Comparison of ENCODE assay signal across 16 cellular contexts in genomic region chr9:96185518-96186156, GRCh38.
DNase-seq lines count a peak whose midpoint lies in the region; ATAC-seq and TF ChIP-seq lines count a peak whose summit lies in the region.
"Had no signal": no experiment of that assay in that cellular context is flagged by ENCODE, and none has a peak within 500 bp of the region (broad histone marks: within the 10 kb centered on the region; RNA-seq: fewer than 3 reads in every experiment).

No MANE protein-coding gene starts in this region.

- DNase-seq in Caco-2 (no peak), SJSA1 (ENCODE audit: low read depth in 1 of 2, low spot score in 2 of 2) (peak in 1 of 2 experiments; percentile 31), lower lobe of right lung (peak; percentile 84), sigmoid colon (peak; percentile 19), head of caudate nucleus (no peak), NCI-H446 treated with DMSO at 0.1 percent for 48 hours (lab: John Stamatoyannopoulos, UW) (no peak)
- DNase-seq: DMS 273 treated with DMSO at 0.1 percent for 48 hours, GDM1, H9, NCI-H187, NCI-H345, SIG-M5 had no signal

- CTCF ChIA-PET in Caco-2 (lab: Charles Lee), result no interaction called here

- peaks cover 12% of the 10 kb centered on the region for H3K4me1 ChIP-seq in Caco-2
- H3K4me1 ChIP-seq in SJSA1 (replicated peaks), result peaks cover 40% of the 10 kb centered on the region
- peaks cover 9% of the 10 kb centered on the region for H3K4me1 ChIP-seq in lower lobe of right lung
- peaks cover 0 to 14% (median 12%) of the 10 kb centered on the region in 4 donors for H3K4me1 ChIP-seq in sigmoid colon

- H3K9me3 ChIP-seq in Caco-2, result peaks cover 13% of the 10 kb centered on the region
- H3K9me3 ChIP-seq in SJSA1 (replicated peaks), result peaks cover 6% of the 10 kb centered on the region; the same call in 1 of the 2 replicates
- H3K9me3 ChIP-seq in lower lobe of right lung, result peaks cover 12% of the 10 kb centered on the region
- H3K9me3 ChIP-seq in sigmoid colon, result peaks cover 0 to 10% (median 7%) of the 10 kb centered on the region in 4 donors

- WGBS in sigmoid colon, 2 donors, result 59 to 85% methylated on average over 2 of the region's 2 CpGs

- no peak for TF ChIP-seq EP300 in sigmoid colon (IDR thresholded peaks at IDR 0.05)

- H3K27ac Mint-ChIP-seq in Caco-2 (ENCODE audit: unreplicated experiment), result peak overlapping the region; percentile 42
- H3K27ac Mint-ChIP-seq: H9, IgD-negative memory B cell had no signal

- TF ChIP-seq POLR2A in sigmoid colon (IDR thresholded peaks at IDR 0.05), result no peak

- no peaks in the 10 kb centered on the region for H3K27me3 ChIP-seq in Caco-2 (replicated peaks; ENCODE audit: control insufficient read depth, insufficient read depth, low read length)
- no peaks in the 10 kb centered on the region for H3K27me3 ChIP-seq in SJSA1 (replicated peaks)
- H3K27me3 ChIP-seq in lower lobe of right lung (ENCODE audit: low read depth), result no peaks in the 10 kb centered on the region
- H3K27me3 ChIP-seq in sigmoid colon, result no peaks in the 10 kb centered on the region

- H3K4me3 Mint-ChIP-seq in Caco-2 (ENCODE audit: unreplicated experiment), result no peak overlapping the region
- H3K4me3 Mint-ChIP-seq: H9, IgD-negative memory B cell had no signal

- H3K36me3 ChIP-seq in Caco-2 (ENCODE audit: control insufficient read depth, insufficient read depth, low read length), result no peaks in the 10 kb centered on the region
- no peaks in the 10 kb centered on the region for H3K36me3 ChIP-seq in SJSA1
- H3K36me3 ChIP-seq in lower lobe of right lung, result no peaks in the 10 kb centered on the region
- no peaks in the 10 kb centered on the region for H3K36me3 ChIP-seq in sigmoid colon

- POLR2A ChIA-PET in Caco-2 (lab: Charles Lee), result no interaction called here

- TF ChIP-seq CTCF in Caco-2 (IDR thresholded peaks at IDR 0.05; ENCODE audit: insufficient read depth in 1 of 2, low read depth in 1 of 2, low read length in 1 of 2, severe bottlenecking in 1 of 2, unreplicated experiment in 1 of 2) (no peak), lower lobe of right lung (IDR thresholded peaks at IDR 0.05) (no peak), sigmoid colon (IDR thresholded peaks at IDR 0.05) (no peak)

- intact Hi-C loops in Caco-2 (cut with micrococcal nuclease; ENCODE audit: unreplicated experiment) (no loop called here), lower lobe of right lung (cut with DNase I) (no loop called here), sigmoid colon (cut with DNase I) (loop anchor here (5.0 kb wide), 1 partner anchor 38 kb away; no protein-coding TSS in a partner anchor), head of caudate nucleus (cut with DNase I) (no loop called here)

- no TSS peak for BruUV-seq in Caco-2 (replicated peaks; lab: Mats Ljungman, UMichigan)

- peaks cover 8% of the 10 kb centered on the region for H3K4me1 Mint-ChIP-seq in Caco-2 (ENCODE audit: low read depth, unreplicated experiment)
- H3K4me1 Mint-ChIP-seq: IgD-negative memory B cell had no signal

- H3K4me3 ChIP-seq in Caco-2 (ENCODE audit: low read depth, low read length) (no peak overlapping the region), SJSA1 (no peak overlapping the region), lower lobe of right lung (no peak overlapping the region), sigmoid colon (no peak overlapping the region)
- H3K4me3 ChIP-seq: GM12878 had no signal

- H3K9me3 Mint-ChIP-seq in Caco-2 (ENCODE audit: unreplicated experiment), result peaks cover 12% of the 10 kb centered on the region

- H3K27me3 Mint-ChIP-seq in Caco-2 (ENCODE audit: insufficient read depth, unreplicated experiment), result no peaks in the 10 kb centered on the region

- H3K27ac ChIP-seq in SJSA1, result peak overlapping the region; percentile 70
- peak overlapping the region; percentile 73 for H3K27ac ChIP-seq in lower lobe of right lung
- no peak overlapping the region for H3K27ac ChIP-seq in sigmoid colon
- H3K27ac ChIP-seq: C4-2B had no signal

- no peaks in the 10 kb centered on the region for H3K36me3 Mint-ChIP-seq in Caco-2 (ENCODE audit: insufficient read depth, unreplicated experiment)
- H3K36me3 Mint-ChIP-seq: IgD-negative memory B cell had no signal

- peak; percentile 57 to 71 for ATAC-seq in lower lobe of right lung
- no peak for ATAC-seq in GM19455 (IDR thresholded peaks at IDR 0.05; ENCODE audit: unreplicated experiment)
- ATAC-seq: GM12878 had no signal

Comparison
In these comparisons a context has a peak if more than half of its experiments do, and no peak if none do; other contexts are left out.
1. DNase-seq: peak in lower lobe of right lung (single experiment) and sigmoid colon (single experiment); none in Caco-2 (0 of 2), head of caudate nucleus (0 of 42) and NCI-H446 treated with DMSO at 0.1 percent for 48 hours (single experiment).
2. H3K27ac ChIP-seq: peak in SJSA1 (single experiment) and lower lobe of right lung (single experiment); none in sigmoid colon (0 of 4).